Comparison of ENCODE assay signal across 24 cellular contexts in the genomic region with DNA sequence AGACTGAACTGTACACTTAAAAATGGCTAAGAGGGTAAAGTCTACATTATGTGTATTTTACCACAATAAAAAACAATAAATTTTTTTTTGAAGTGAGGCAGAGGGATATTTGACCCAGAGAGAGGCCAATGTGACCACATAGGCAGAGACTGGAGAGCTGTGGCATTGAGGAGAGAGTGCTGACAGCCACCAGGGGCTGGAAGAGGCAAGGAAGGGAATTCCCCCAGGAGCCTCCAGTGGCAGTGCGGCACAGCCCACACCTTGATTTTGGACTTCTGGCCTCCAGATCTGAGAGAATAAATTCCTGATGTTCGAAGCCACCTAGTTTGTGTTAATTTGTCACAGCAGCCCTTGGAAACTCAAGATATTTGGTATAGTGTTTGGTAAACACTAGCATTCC. TPM values are rescaled to one million over a fixed set of nuclear protein-coding genes. Genes with fewer than 3 reads are reported as not detected.
DNase-seq lines count a peak whose midpoint lies in the region; ATAC-seq, FAIRE-seq and TF ChIP-seq lines count a peak whose summit lies in the region.
"Had no signal": no experiment of that assay in that cellular context is flagged by ENCODE, and none has a peak within 500 bp of the region (broad histone marks: within the 10 kb centered on the region; RNA-seq: fewer than 3 reads in every experiment).

No MANE protein-coding gene starts in this region.

- ATAC-seq in foreskin keratinocyte (peak; percentile 27), HG02973 (IDR thresholded peaks at IDR 0.05; ENCODE audit: unreplicated experiment) (no peak)
- ATAC-seq: activated T-cell treated with anti-CD3 and anti-CD28 coated beads, Interleukin-2, amount 50 U/mL, for 72 hours; gastroesophageal sphincter; psoas muscle had no signal

- H3K4me1 ChIP-seq in KMS-11 (ENCODE audit: low read depth, poor library complexity, severe bottlenecking): peaks cover 24% of the 10 kb centered on the region
- no peaks in the 10 kb centered on the region for H3K4me1 ChIP-seq in foreskin keratinocyte
- no peaks in the 10 kb centered on the region for H3K4me1 ChIP-seq in uterus
- H3K4me1 ChIP-seq: ascending aorta, gastroesophageal sphincter, psoas muscle, tibial artery had no signal

- H3K4me3 ChIP-seq in KMS-11 (IDR thresholded peaks at IDR 0.05; ENCODE audit: insufficient read depth, low read depth, low read length): no peak overlapping the region
- no peak overlapping the region for H3K4me3 ChIP-seq in bronchial epithelial cell (ENCODE audit: low read depth, low read length)
- H3K4me3 ChIP-seq in uterus: no peak overlapping the region
- H3K4me3 ChIP-seq: ascending aorta, esophagus squamous epithelium, gastroesophageal sphincter, psoas muscle, tibial artery had no signal

- intact Hi-C loops in uterus (cut with DNase I; ENCODE audit: low total_unique reads): no loop called here

- no peak for FAIRE-seq in bronchial epithelial cell (lab: Jason Lieb, UNC)

- H3K4me2 ChIP-seq in KMS-11: no peak overlapping the region
- H3K4me2 ChIP-seq: SK-N-SH had no signal

- H3K27ac ChIP-seq in KMS-11 (no peak overlapping the region), foreskin keratinocyte (no peak overlapping the region), uterus (no peak overlapping the region)
- H3K27ac ChIP-seq: ascending aorta, esophagus squamous epithelium, gastroesophageal sphincter, psoas muscle, tibial artery had no signal

- no peak for TF ChIP-seq POLR2A in uterus (IDR thresholded peaks at IDR 0.05)

- H3K36me3 ChIP-seq in KMS-11 (ENCODE audit: insufficient read depth): no peaks in the 10 kb centered on the region
- H3K36me3 ChIP-seq in bronchial epithelial cell (ENCODE audit: control insufficient read depth, insufficient read depth, low read length): no peaks in the 10 kb centered on the region
- H3K36me3 ChIP-seq in uterus: no peaks in the 10 kb centered on the region
- H3K36me3 ChIP-seq: ascending aorta, gastroesophageal sphincter, tibial artery had no signal

- no peaks in the 10 kb centered on the region for H4K20me1 ChIP-seq in KMS-11 (ENCODE audit: insufficient read depth)

- DNase-seq in bronchial epithelial cell (ENCODE audit: low read depth): no peak
- DNase-seq in foreskin keratinocyte: no peak
- DNase-seq in uterus: no peak
- DNase-seq in NAMALWA (ENCODE audit: low spot score): no peak
- no peak for DNase-seq in activated CD8-positive, alpha-beta memory T cell treated with anti-CD3 and anti-CD28 coated beads for 24 hours
- DNase-seq: activated CD4-positive, alpha-beta T cell treated with anti-CD3 and anti-CD28 coated beads, Interleukin-2, amount 50 U/mL, for 4 hours; activated T-cell treated with anti-CD3 and anti-CD28 coated beads, Interleukin-2, amount 50 U/mL, for 72 hours; C1 segment of cervical spinal cord; dermis blood vessel endothelial cell; DMS153; esophagus squamous epithelium; hypothalamus; IMR-90; mesendoderm; psoas muscle; SK-N-SH; stimulated activated CD4-positive, alpha-beta T cell treated with anti-CD3 and anti-CD28 coated beads, Interleukin-4, amount 100 ng/mL, for 1 hour; tibial artery had no signal

- no peaks in the 10 kb centered on the region for H3K9me3 ChIP-seq in uterus
- H3K9me3 ChIP-seq: ascending aorta, esophagus squamous epithelium, gastroesophageal sphincter, SK-N-SH, tibial artery had no signal

- TF ChIP-seq CTCF in KMS-11 (conservative IDR thresholded peaks at IDR 0.05; ENCODE audit: low read depth, low read length): 0 out of 2 replicates have a peak, but pooled peaks have one; percentile 18
- TF ChIP-seq CTCF in bronchial epithelial cell (IDR thresholded peaks at IDR 0.05; ENCODE audit: insufficient read depth, low read length, severe bottlenecking): peak; percentile 15
- no peak for TF ChIP-seq CTCF in foreskin keratinocyte (conservative IDR thresholded peaks at IDR 0.05)
- peak in 3 of 4 experiments; percentile 15 to 36 (median 19) for TF ChIP-seq CTCF in uterus (IDR thresholded peaks at IDR 0.05)

- H2AFZ ChIP-seq in KMS-11 (ENCODE audit: low read depth): no peak overlapping the region

- no peak overlapping the region for H3K9ac ChIP-seq in KMS-11
- H3K9ac ChIP-seq: SK-N-SH had no signal

- H3K27me3 ChIP-seq in KMS-11 (ENCODE audit: insufficient read depth, low read depth) (no peaks in the 10 kb centered on the region), bronchial epithelial cell (ENCODE audit: control insufficient read depth, insufficient read depth, low read length) (no peaks in the 10 kb centered on the region), foreskin keratinocyte (no peaks in the 10 kb centered on the region), uterus (no peaks in the 10 kb centered on the region)
- H3K27me3 ChIP-seq: ascending aorta, esophagus squamous epithelium, gastroesophageal sphincter, tibial artery had no signal

- no peaks in the 10 kb centered on the region for H3K79me2 ChIP-seq in KMS-11 (ENCODE audit: insufficient read depth, low read depth)

RNA-seq across cellular contexts. Expression of a gene that starts 22.7 kb away (rescaled TPM):
- total RNA-seq in bronchial epithelial cell (14.0 and 15.0 TPM in 2 replicates), foreskin keratinocyte (5.6 and 7.7 TPM in 2 replicates), uterus (10 to 100 TPM; 10.8 to 33.4 (median 15.9) TPM)
- polyA plus RNA-seq in foreskin keratinocyte: 5.4 and 5.5 TPM in 2 replicates
- total RNA-seq: activated T-cell treated with anti-CD3 and anti-CD28 coated beads, Interleukin-2, amount 50 U/mL, for 72 hours; OCI-LY7 had no signal

RNA-seq across cellular contexts. Expression of a gene that starts 49.2 kb away (rescaled TPM):
- total RNA-seq in bronchial epithelial cell (381 and 531 TPM in 2 replicates), foreskin keratinocyte (1,828 and 2,643 TPM in 2 replicates), uterus (10 to 100 TPM; 46.5 to 75.4 (median 57.4) TPM)
- 1,282 and 1,610 TPM in 2 replicates for polyA plus RNA-seq in foreskin keratinocyte
- total RNA-seq: T-helper 1 cell treated with Interleukin-12 subunit alpha and Interleukin-12 subunit beta and Interleukin-4 antibody, amounts not matched to agents 30 ng/mL and 1 ng/mL, for 36 hours had no signal

RNA-seq across cellular contexts. Expression of a gene that starts 53.7 kb away (rescaled TPM):
- 78.3 and 100 TPM in 2 replicates for total RNA-seq in bronchial epithelial cell
- 60.8 and 69.9 TPM in 2 replicates for total RNA-seq in foreskin keratinocyte
- 24.3 and 25.8 TPM in 2 replicates for polyA plus RNA-seq in foreskin keratinocyte
- total RNA-seq in uterus: 10 to 100 TPM in 3 of 4 donors, 1 to 10 TPM in 1; 10.0 to 58.9 (median 41.1) TPM
